8 cellular contexts compared by ENCODE assay signal in the genomic region with DNA sequence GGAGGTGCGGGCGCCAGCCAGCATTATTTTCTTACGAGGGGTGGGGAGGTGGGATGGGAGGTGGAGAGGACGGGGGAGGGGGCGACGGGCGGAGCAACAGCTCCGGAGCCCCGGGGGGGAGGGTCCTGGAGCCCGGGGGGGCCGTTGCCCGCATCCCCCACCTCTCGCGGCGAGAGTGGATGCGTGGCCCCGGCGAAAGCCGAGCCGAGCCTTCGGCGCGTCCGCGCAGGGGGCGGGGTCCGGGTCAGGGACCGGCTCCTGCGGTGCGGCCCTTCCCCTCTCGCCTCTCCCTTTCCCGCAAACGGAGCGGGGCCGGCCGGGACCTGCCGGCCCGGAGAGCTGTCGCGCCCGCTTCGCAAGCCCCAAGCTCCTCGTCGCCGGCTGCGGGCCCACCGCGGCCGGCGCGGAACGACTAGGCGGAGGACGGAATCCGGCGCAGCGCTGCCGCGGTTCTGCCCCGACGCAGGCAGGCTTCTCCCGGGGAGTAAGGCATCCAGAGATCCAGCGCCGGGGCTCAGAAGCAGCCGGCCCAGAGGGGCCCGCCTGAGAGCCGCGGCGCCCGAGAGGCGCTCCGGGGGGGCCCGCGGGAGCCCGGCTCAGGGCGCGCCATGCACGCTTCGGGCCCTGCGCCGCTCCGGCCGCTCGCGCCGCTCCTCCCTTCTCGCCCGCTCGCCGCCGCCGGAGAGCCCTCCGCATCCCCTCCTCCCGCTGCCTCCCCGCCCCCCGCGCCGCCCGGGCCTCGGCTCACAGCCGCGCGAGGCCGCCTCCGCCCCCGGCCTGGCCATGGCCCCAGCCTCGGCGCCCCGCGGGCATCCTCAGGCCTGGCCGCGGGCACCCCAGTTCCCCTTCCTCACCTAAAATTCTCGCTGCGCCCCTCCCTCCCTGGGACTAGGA. TPM values are rescaled to one million over a fixed set of nuclear protein-coding genes. Genes with fewer than 3 reads are reported as not detected.
DNase-seq lines count a peak whose midpoint lies in the region; ATAC-seq, FAIRE-seq and TF ChIP-seq lines count a peak whose summit lies in the region.

No MANE protein-coding gene starts in this region.

- no peaks in the 10 kb centered on the region for H3K9me2 ChIP-seq in GM23248 (ENCODE audit: insufficient read depth)

- no peak for TF ChIP-seq CTCF in AG09309 (IDR thresholded peaks at IDR 0.05; ENCODE audit: control insufficient read depth, insufficient read depth, low read depth, low read length, missing control alignments)
- TF ChIP-seq CTCF in astrocyte (IDR thresholded peaks at IDR 0.05; ENCODE audit: insufficient read depth, low read depth, low read length) = no peak

- no peak overlapping the region for H3K27ac Mint-ChIP-seq in astrocyte (ENCODE audit: unreplicated experiment)

- H3K4me2 ChIP-seq in GM23248 (ENCODE audit: unreplicated experiment) (peak overlapping the region; percentile 86), astrocyte (ENCODE audit: low read length) (peak overlapping the region; percentile 87)

- no peaks in the 10 kb centered on the region for H4K20me1 ChIP-seq in GM23248 (ENCODE audit: insufficient read depth)
- H4K20me1 ChIP-seq in astrocyte (ENCODE audit: insufficient read depth, low read length) = peaks cover 5% of the 10 kb centered on the region

- in situ Hi-C loops in GM23248 (cut with MboI) = no loop called here

- DNase-seq in AG09309 (ENCODE audit: low read depth) (no peak), GM23248 (peak; percentile 50), astrocyte (ENCODE audit: low read depth) (no peak), skeletal muscle cell (ENCODE audit: low read depth) (no peak)

- H3K27ac ChIP-seq in GM23248 (no peak overlapping the region), astrocyte (ENCODE audit: low read depth, low read length) (no peak overlapping the region), iPS-20b (ENCODE audit: low read length) (no peak overlapping the region)

- peaks cover 3% of the 10 kb centered on the region for H3K9me3 Mint-ChIP-seq in astrocyte (ENCODE audit: unreplicated experiment)

- no peaks in the 10 kb centered on the region for H3K9me3 ChIP-seq in GM23248 (ENCODE audit: low read depth)
- no peaks in the 10 kb centered on the region for H3K9me3 ChIP-seq in astrocyte (ENCODE audit: insufficient read depth, low read depth, low read length)
- H3K9me3 ChIP-seq in iPS-20b (ENCODE audit: insufficient read depth, low read depth, low read length) = no peaks in the 10 kb centered on the region

- no peaks in the 10 kb centered on the region for H3K36me3 Mint-ChIP-seq in astrocyte (ENCODE audit: low read depth, unreplicated experiment)

- H2AFZ ChIP-seq in GM23248 (peak overlapping the region; percentile 84), astrocyte (ENCODE audit: low read depth, low read length) (peak overlapping the region; percentile 59)

- H3K4me1 ChIP-seq in GM23248 (ENCODE audit: insufficient read depth) = no peaks in the 10 kb centered on the region
- no peaks in the 10 kb centered on the region for H3K4me1 ChIP-seq in astrocyte (ENCODE audit: insufficient read depth, low read length)
- peaks cover 4% of the 10 kb centered on the region; the same call in 1 of the 2 replicates for H3K4me1 ChIP-seq in iPS-20b (ENCODE audit: insufficient read depth, low read length)

- H3K9ac ChIP-seq in GM23248 = peak overlapping the region; percentile 24; the same call in 1 of the 2 replicates
- H3K9ac ChIP-seq in astrocyte (ENCODE audit: low read length) = peak overlapping the region; percentile 18
- H3K9ac ChIP-seq in iPS-20b (ENCODE audit: low read depth, low read length) = no peak overlapping the region

- ATAC-seq in GM18498 (IDR thresholded peaks at IDR 0.05; ENCODE audit: unreplicated experiment) (no peak), HG02623 (IDR thresholded peaks at IDR 0.05; ENCODE audit: unreplicated experiment) (no peak), HG03108 (IDR thresholded peaks at IDR 0.05; ENCODE audit: unreplicated experiment) (no peak)

- no peaks in the 10 kb centered on the region for H3F3A ChIP-seq in GM23248 (ENCODE audit: insufficient read depth)

- FAIRE-seq in astrocyte (lab: Jason Lieb, UNC) = no peak

- H3K27me3 ChIP-seq in GM23248 (replicated peaks; ENCODE audit: insufficient read depth) (peaks cover 62% of the 10 kb centered on the region), astrocyte (ENCODE audit: insufficient read depth, low read length) (peaks cover 59% of the 10 kb centered on the region), iPS-20b (ENCODE audit: insufficient read depth, low read length) (peaks cover 67% of the 10 kb centered on the region)

- H3K79me2 ChIP-seq in GM23248 (ENCODE audit: insufficient read depth) (no peaks in the 10 kb centered on the region), astrocyte (ENCODE audit: insufficient read depth, low read length) (no peaks in the 10 kb centered on the region)

- peaks cover 58% of the 10 kb centered on the region for H3K27me3 Mint-ChIP-seq in astrocyte (ENCODE audit: low read depth, unreplicated experiment)

- H3K4me3 Mint-ChIP-seq in astrocyte (ENCODE audit: unreplicated experiment) = peak overlapping the region; percentile 73

- no peaks in the 10 kb centered on the region for H3K4me1 Mint-ChIP-seq in astrocyte (ENCODE audit: low read depth, unreplicated experiment)

- WGBS in GM23248 (ENCODE audit: low coverage in 1 of 2, low lambda C conversion rate in 2 of 2, missing lambda C conversion rate in 2 of 2), 2 experiments = 0 to 2% methylated on average over 10 to 71 of the region's 114 CpGs

- H3K36me3 ChIP-seq in GM23248 (ENCODE audit: low read depth) = no peaks in the 10 kb centered on the region
- H3K36me3 ChIP-seq in astrocyte (ENCODE audit: insufficient read depth, low read length) = no peaks in the 10 kb centered on the region
- no peaks in the 10 kb centered on the region for H3K36me3 ChIP-seq in iPS-20b (ENCODE audit: insufficient read depth, low read depth, low read length)

- peak overlapping the region; percentile 60 for H3K4me3 ChIP-seq in AG09309 (ENCODE audit: control insufficient read depth, low read depth, low read length)
- H3K4me3 ChIP-seq in GM23248 = peak overlapping the region; percentile 72
- peak overlapping the region; percentile 50 for H3K4me3 ChIP-seq in astrocyte (ENCODE audit: insufficient read depth, low read depth, low read length)
- peak overlapping the region; percentile 68; the same call in 1 of the 2 replicates for H3K4me3 ChIP-seq in iPS-20b (ENCODE audit: low read length)
- peak overlapping the region; percentile 52 for H3K4me3 ChIP-seq in skeletal muscle cell (ENCODE audit: low read depth, low read length)

RNA-seq across cellular contexts. Expression of a gene that starts 0.4 kb away (rescaled TPM):
- total RNA-seq in GM23248 (2014; rRNA removed; shearing (Covaris generic)) = 0.38 and 1.2 TPM in 2 replicates
- polyA plus RNA-seq in GM23248 (2016; fragmentation: Nextera tagmentation; extraction: Ambion mirVana) = 0.09 TPM in 2 replicates
- total RNA-seq in astrocyte = 1.2 and 1.5 TPM in 2 replicates
